1 cellular context compared by ENCODE assay signal in genomic region chr12:54360717-54361456, GRCh38.
A peak's percentile ranks its signal among the peaks of the same experiment; 100 is the strongest.
TF ChIP-seq lines count a peak whose summit lies in the region.

No MANE protein-coding gene starts in this region.

TF ChIP-seq in K562, 482 proteins besides CTCF, POLR2A, EP300 and RAD21 (continues in another document):
- TF ChIP-seq CXXC5 (CRISPR knock-in tag; IDR thresholded peaks at IDR 0.05) (no peak), ZNF263 (CRISPR knock-in tag; IDR thresholded peaks at IDR 0.05; ENCODE audit: borderline replicate concordance) (no peak), XRCC4 (IDR thresholded peaks at IDR 0.05; ENCODE audit: extremely low read depth, insufficient read depth, insufficient read length) (no peak), CREB3 (tag; conservative IDR thresholded peaks at IDR 0.05; ENCODE audit: low read depth) (no peak), ATF1 (CRISPR knock-in tag; IDR thresholded peaks at IDR 0.05) (no peak), ATF1 (tag; IDR thresholded peaks at IDR 0.05) (peak; percentile 53), RCOR1 (IDR thresholded peaks at IDR 0.05; ENCODE audit: borderline replicate concordance in 1 of 2, low read depth in 2 of 2, low read length in 2 of 2) (peak in 1 of 2 experiments; percentile 61; a peak in 2 of 4 replicates), CBX3 (IDR thresholded peaks at IDR 0.05; ENCODE audit: borderline replicate concordance in 1 of 2, low read length in 2 of 2) (peak in 1 of 2 experiments; percentile 44; a peak in 1 of 3 replicates), ZNF232 (CRISPR knock-in tag; IDR thresholded peaks at IDR 0.05) (no peak), ZC3H4 (CRISPR knock-in tag; IDR thresholded peaks at IDR 0.05; ENCODE audit: borderline replicate concordance) (no peak), HMBOX1 (IDR thresholded peaks at IDR 0.05) (no peak; the same call in 1 of the 2 replicates), HNRNPUL1 (IDR thresholded peaks at IDR 0.05; ENCODE audit: low read length) (no peak), COPS2 (conservative IDR thresholded peaks at IDR 0.05) (no peak), SMC3 (conservative IDR thresholded peaks at IDR 0.05; ENCODE audit: insufficient read depth, low read depth, low read length) (peak; percentile 98), TCF7L2 (IDR thresholded peaks at IDR 0.05; ENCODE audit: low read depth, low read length) (no peak), MYBL2 (IDR thresholded peaks at IDR 0.05; ENCODE audit: low read depth) (no peak), MYBL2 (CRISPR knock-in tag; IDR thresholded peaks at IDR 0.05; ENCODE audit: borderline replicate concordance) (no peak), ERF (CRISPR knock-in tag; IDR thresholded peaks at IDR 0.05) (no peak), PRMT5 (CRISPR knock-in tag; IDR thresholded peaks at IDR 0.05) (no peak), ZNF57 (CRISPR knock-in tag; IDR thresholded peaks at IDR 0.05) (no peak), HBP1 (CRISPR knock-in tag; IDR thresholded peaks at IDR 0.05) (no peak), GATAD2A (IDR thresholded peaks at IDR 0.05) (peak; percentile 63; the same call in 1 of the 2 replicates), ZNF592 (IDR thresholded peaks at IDR 0.05) (peak; percentile 68), HNRNPLL (IDR thresholded peaks at IDR 0.05; ENCODE audit: low read depth, low read length, poor library complexity, severe bottlenecking) (no peak), HNRNPK (IDR thresholded peaks at IDR 0.05; ENCODE audit: low read depth, low read length, poor library complexity, severe bottlenecking) (no peak), SRSF3 (IDR thresholded peaks at IDR 0.05; ENCODE audit: insufficient read depth, low read length) (no peak), RBM34 (IDR thresholded peaks at IDR 0.05; ENCODE audit: borderline replicate concordance, insufficient read depth, low read length) (no peak), HCFC1 (IDR thresholded peaks at IDR 0.05; ENCODE audit: low read depth, low read length) (peak; percentile 33; the same call in 1 of the 2 replicates), CREM (IDR thresholded peaks at IDR 0.05; ENCODE audit: low read depth) (peak; percentile 67), TOE1 (IDR thresholded peaks at IDR 0.05; ENCODE audit: borderline replicate concordance) (no peak), TOE1 (CRISPR knock-in tag; IDR thresholded peaks at IDR 0.05; ENCODE audit: borderline replicate concordance, low read depth) (no peak), EP400 (IDR thresholded peaks at IDR 0.05) (peak; percentile 43; the same call in 1 of the 2 replicates), FOXK1 (CRISPR knock-in tag; IDR thresholded peaks at IDR 0.05; ENCODE audit: borderline replicate concordance) (0 out of 2 replicates have a peak, but pooled peaks have one; percentile 38), ZBTB43 (CRISPR knock-in tag; IDR thresholded peaks at IDR 0.05) (0 out of 2 replicates have a peak, but pooled peaks have one; percentile 31), SMARCA5 (IDR thresholded peaks at IDR 0.05) (0 out of 2 replicates have a peak, but pooled peaks have one; percentile 13), KLF1 (tag; IDR thresholded peaks at IDR 0.05) (no peak), ZNF655 (CRISPR knock-in tag; IDR thresholded peaks at IDR 0.05) (no peak), DEAF1 (CRISPR knock-in tag; IDR thresholded peaks at IDR 0.05) (peak; percentile 98), FOXM1 (IDR thresholded peaks at IDR 0.05; ENCODE audit: low read depth) (no peak), FOXM1 (CRISPR knock-in tag; IDR thresholded peaks at IDR 0.05; ENCODE audit: low read depth) (no peak), ZNF583 (CRISPR knock-in tag; IDR thresholded peaks at IDR 0.05) (0 out of 2 replicates have a peak, but pooled peaks have one; percentile 30), CREB3L1 (IDR thresholded peaks at IDR 0.05; ENCODE audit: borderline replicate concordance, low read depth) (no peak), ZBTB33 (CRISPR knock-in tag; IDR thresholded peaks at IDR 0.05) (peak; percentile 72), HDAC3 (IDR thresholded peaks at IDR 0.05; ENCODE audit: borderline replicate concordance, partially characterized antibody) (no peak), SIN3B (IDR thresholded peaks at IDR 0.05; ENCODE audit: low read depth) (no peak), ZNF347 (CRISPR knock-in tag; IDR thresholded peaks at IDR 0.05; ENCODE audit: low read depth) (no peak), SMAD1 (IDR thresholded peaks at IDR 0.05; ENCODE audit: low read depth, low read length, partially characterized antibody) (no peak), RB1 (IDR thresholded peaks at IDR 0.05; ENCODE audit: low read depth) (peak; percentile 87), ATF4 (CRISPR knock-in tag; IDR thresholded peaks at IDR 0.05) (no peak)
